ENCODE assay signal across 15 cellular contexts in genomic region chr13:110442946-110443632, GRCh38.
DNase-seq lines count a peak whose midpoint lies in the region; ATAC-seq, FAIRE-seq and TF ChIP-seq lines count a peak whose summit lies in the region.
"Had no signal": no experiment of that assay in that cellular context is flagged by ENCODE, and none has a peak within 500 bp of the region (broad histone marks: within the 10 kb centered on the region; RNA-seq: fewer than 3 reads in every experiment).

No MANE protein-coding gene starts in this region.

- H3K4me1 Mint-ChIP-seq in astrocyte (ENCODE audit: low read depth, unreplicated experiment) (peaks cover 46% of the 10 kb centered on the region), T-cell (no peaks in the 10 kb centered on the region)
- H3K4me1 Mint-ChIP-seq in activated T-cell treated with anti-CD3 and anti-CD28 coated beads, Interleukin-2, amount 50 U/mL, for 72 hours (ENCODE audit: low read depth) = peaks cover 7% of the 10 kb centered on the region

- TF ChIP-seq CTCF in right atrium auricular region (IDR thresholded peaks at IDR 0.05) (no peak), astrocyte (IDR thresholded peaks at IDR 0.05; ENCODE audit: insufficient read depth, low read depth, low read length) (no peak)

- ATAC-seq in right cardiac atrium = no peak
- no peak for ATAC-seq in T-cell (replicated peaks in 1 of 4)
- ATAC-seq in activated T-cell treated with anti-CD3 and anti-CD28 coated beads, Interleukin-2, amount 50 U/mL, for 72 hours (replicated peaks in 1 of 2) = no peak
- no peak for ATAC-seq in left ventricle myocardium superior

- FAIRE-seq in astrocyte (lab: Jason Lieb, UNC) = peak; percentile 89

- H2AFZ ChIP-seq in astrocyte (ENCODE audit: low read depth, low read length) = no peak overlapping the region

- H3K79me2 ChIP-seq in astrocyte (ENCODE audit: insufficient read depth, low read length) = no peaks in the 10 kb centered on the region

- WGBS in right cardiac atrium = 50% methylated on average over 7 of the region's 7 CpGs

- intact Hi-C loops in right cardiac atrium (cut with DNase I) = loop anchor here in 1 of 4 donors (10.0 kb wide), 1 partner anchor 218 kb away; no protein-coding TSS in a partner anchor
- intact Hi-C loops in left ventricle myocardium superior (cut with micrococcal nuclease) = no loop called here

- H3K4me3 ChIP-seq in right atrium auricular region = no peak overlapping the region
- H3K4me3 ChIP-seq in right cardiac atrium (ENCODE audit: low read length) = no peak overlapping the region
- H3K4me3 ChIP-seq in astrocyte (ENCODE audit: insufficient read depth, low read depth, low read length) = no peak overlapping the region
- H3K4me3 ChIP-seq: lung, right lobe of liver had no signal

- CTCF ChIA-PET in T-cell (lab: Charles Lee) = no interaction called here

- peaks cover 0 to 5% of the 10 kb centered on the region in 2 donors for H3K4me1 ChIP-seq in right atrium auricular region
- H3K4me1 ChIP-seq in right cardiac atrium (ENCODE audit: control insufficient read depth, insufficient read depth, low read length) = no peaks in the 10 kb centered on the region
- H3K4me1 ChIP-seq in astrocyte (ENCODE audit: insufficient read depth, low read length) = peaks cover 49% of the 10 kb centered on the region
- H3K4me1 ChIP-seq: right lobe of liver had no signal

- H3K9me3 ChIP-seq in right atrium auricular region (no peaks in the 10 kb centered on the region), right cardiac atrium (ENCODE audit: control insufficient read depth, low read length) (no peaks in the 10 kb centered on the region), astrocyte (ENCODE audit: insufficient read depth, low read depth, low read length) (no peaks in the 10 kb centered on the region)
- H3K9me3 ChIP-seq: right lobe of liver had no signal

- H3K27ac ChIP-seq in right atrium auricular region (peak overlapping the region; percentile 49 to 52), right cardiac atrium (ENCODE audit: low read length) (no peak overlapping the region), astrocyte (ENCODE audit: low read depth, low read length) (peak overlapping the region; percentile 22)
- H3K27ac ChIP-seq: right lobe of liver had no signal

- H3K36me3 ChIP-seq in right atrium auricular region (peaks cover 73% of the 10 kb centered on the region), astrocyte (ENCODE audit: insufficient read depth, low read length) (peaks cover 52% of the 10 kb centered on the region)
- H3K36me3 ChIP-seq: right lobe of liver had no signal

- H3K9me3 Mint-ChIP-seq in astrocyte (ENCODE audit: unreplicated experiment) = no peaks in the 10 kb centered on the region
- H3K9me3 Mint-ChIP-seq in T-cell = no peaks in the 10 kb centered on the region
- no peaks in the 10 kb centered on the region for H3K9me3 Mint-ChIP-seq in activated T-cell treated with anti-CD3 and anti-CD28 coated beads, Interleukin-2, amount 50 U/mL, for 72 hours
- H3K9me3 Mint-ChIP-seq: IgD-negative memory B cell had no signal

- H3K27me3 Mint-ChIP-seq in astrocyte (ENCODE audit: low read depth, unreplicated experiment) = no peaks in the 10 kb centered on the region
- H3K27me3 Mint-ChIP-seq in T-cell = peaks cover 39 to 44% of the 10 kb centered on the region in 2 donors
- peaks cover 34% of the 10 kb centered on the region for H3K27me3 Mint-ChIP-seq in activated T-cell treated with anti-CD3 and anti-CD28 coated beads, Interleukin-2, amount 50 U/mL, for 72 hours (ENCODE audit: low read depth)

- peak overlapping the region; percentile 39 for H3K4me2 ChIP-seq in astrocyte (ENCODE audit: low read length)

- H3K36me3 Mint-ChIP-seq in astrocyte (ENCODE audit: low read depth, unreplicated experiment) = peaks cover 44% of the 10 kb centered on the region
- H3K36me3 Mint-ChIP-seq in T-cell = no peaks in the 10 kb centered on the region
- H3K36me3 Mint-ChIP-seq in activated T-cell treated with anti-CD3 and anti-CD28 coated beads, Interleukin-2, amount 50 U/mL, for 72 hours (ENCODE audit: insufficient read depth in 2 of 2) = no peaks in the 10 kb centered on the region

- H3K27ac Mint-ChIP-seq in astrocyte (ENCODE audit: unreplicated experiment) = peak overlapping the region; percentile 47
- H3K27ac Mint-ChIP-seq in T-cell = no peak overlapping the region
- no peak overlapping the region for H3K27ac Mint-ChIP-seq in activated T-cell treated with anti-CD3 and anti-CD28 coated beads, Interleukin-2, amount 50 U/mL, for 72 hours
- H3K27ac Mint-ChIP-seq: B cell, IgD-negative memory B cell had no signal

- POLR2A ChIA-PET in T-cell (lab: Charles Lee) = no interaction called here

- H4K20me1 ChIP-seq in astrocyte (ENCODE audit: insufficient read depth, low read length) = peaks cover 10% of the 10 kb centered on the region

- peak overlapping the region; percentile 49 for H3K9ac ChIP-seq in astrocyte (ENCODE audit: low read length)

- H3K27me3 ChIP-seq in right atrium auricular region (no peaks in the 10 kb centered on the region), right cardiac atrium (ENCODE audit: control insufficient read depth, insufficient read depth) (no peaks in the 10 kb centered on the region), astrocyte (ENCODE audit: insufficient read depth, low read length) (no peaks in the 10 kb centered on the region)
- H3K27me3 ChIP-seq: right lobe of liver had no signal

- H3K4me3 Mint-ChIP-seq in astrocyte (ENCODE audit: unreplicated experiment) = no peak overlapping the region
- H3K4me3 Mint-ChIP-seq in T-cell = no peak overlapping the region
- H3K4me3 Mint-ChIP-seq in activated T-cell treated with anti-CD3 and anti-CD28 coated beads, Interleukin-2, amount 50 U/mL, for 72 hours = no peak overlapping the region
- H3K4me3 Mint-ChIP-seq: B cell, IgD-negative memory B cell had no signal

- DNase-seq in right atrium auricular region (ENCODE audit: low spot score) (no peak), right cardiac atrium (no peak), astrocyte (ENCODE audit: low read depth) (peak; percentile 41), islet precursor cell (peak; percentile 35), T-cell (no peak), left ventricle myocardium superior (no peak)
- no peak for DNase-seq in stimulated activated CD4-positive, alpha-beta T cell treated with anti-CD3 and anti-CD28 coated beads, Interleukin-15, amount 100 ng/mL, for 24 hours
- DNase-seq in activated T-cell treated with anti-CD3 and anti-CD28 coated beads, Interleukin-2, amount 50 U/mL, for 72 hours = no peak
- DNase-seq: activated CD8-positive, alpha-beta memory T cell treated with anti-CD3 and anti-CD28 coated beads for 24 hours; aorta; NCI-H446; right lobe of liver had no signal

Comparison
In these comparisons a context has a peak if more than half of its experiments do, and no peak if none do; other contexts are left out.
1. DNase-seq: peak in astrocyte (single experiment) and islet precursor cell (single experiment); none in right atrium auricular region (single experiment), right cardiac atrium (0 of 3), stimulated activated CD4-positive, alpha-beta T cell treated with anti-CD3 and anti-CD28 coated beads, Interleukin-15, amount 100 ng/mL, for 24 hours (single experiment), T-cell (0 of 34), activated T-cell treated with anti-CD3 and anti-CD28 coated beads, Interleukin-2, amount 50 U/mL, for 72 hours (0 of 2) and left ventricle myocardium superior (single experiment).